1 cellular context compared by ENCODE assay signal in genomic region chr4:150367326-150367725, GRCh38.
A peak's percentile ranks its signal among the peaks of the same experiment; 100 is the strongest.
TF ChIP-seq lines count a peak whose summit lies in the region.

No MANE protein-coding gene starts in this region.

TF ChIP-seq in HEK293, 187 proteins besides CTCF, POLR2A, EP300 and RAD21 (continues in another document):
- TF ChIP-seq PATZ1 (tag by site-specific recombination; IDR thresholded peaks at IDR 0.05): no peak
- no peak for TF ChIP-seq ZNF549 (tag by site-specific recombination; IDR thresholded peaks at IDR 0.05)
- no peak for TF ChIP-seq ZNF560 (tag by site-specific recombination; IDR thresholded peaks at IDR 0.05; ENCODE audit: borderline replicate concordance)
- no peak for TF ChIP-seq GLIS1 (tag by site-specific recombination; IDR thresholded peaks at IDR 0.05)
- TF ChIP-seq ZNF354C (tag by site-specific recombination; IDR thresholded peaks at IDR 0.05; ENCODE audit: borderline replicate concordance, low read depth): no peak
- no peak for TF ChIP-seq ZNF501 (tag by site-specific recombination; IDR thresholded peaks at IDR 0.05)
- TF ChIP-seq ZNF112 (tag by site-specific recombination; IDR thresholded peaks at IDR 0.05): no peak
- TF ChIP-seq, protein P1, sequence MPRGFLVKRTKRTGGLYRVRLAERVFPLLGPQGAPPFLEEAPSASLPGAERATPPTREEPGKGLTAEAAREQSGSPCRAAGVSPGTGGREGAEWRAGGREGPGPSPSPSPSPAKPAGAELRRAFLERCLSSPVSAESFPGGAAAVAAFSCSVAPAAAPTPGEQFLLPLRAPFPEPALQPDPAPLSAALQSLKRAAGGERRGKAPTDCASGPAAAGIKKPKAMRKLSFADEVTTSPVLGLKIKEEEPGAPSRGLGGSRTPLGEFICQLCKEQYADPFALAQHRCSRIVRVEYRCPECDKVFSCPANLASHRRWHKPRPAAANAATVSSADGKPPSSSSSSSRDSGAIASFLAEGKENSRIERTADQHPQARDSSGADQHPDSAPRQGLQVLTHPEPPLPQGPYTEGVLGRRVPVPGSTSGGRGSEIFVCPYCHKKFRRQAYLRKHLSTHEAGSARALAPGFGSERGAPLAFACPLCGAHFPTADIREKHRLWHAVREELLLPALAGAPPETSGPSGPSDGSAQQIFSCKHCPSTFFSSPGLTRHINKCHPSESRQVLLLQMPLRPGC (tag by site-specific recombination; IDR thresholded peaks at IDR 0.05): 0 out of 2 replicates have a peak, but pooled peaks have one; percentile 26
- no peak for TF ChIP-seq REPIN1 (tag by site-specific recombination; IDR thresholded peaks at IDR 0.05; ENCODE audit: low read depth)
- TF ChIP-seq RBAK (tag by site-specific recombination; IDR thresholded peaks at IDR 0.05): no peak
- TF ChIP-seq ZNF623 (tag by site-specific recombination; IDR thresholded peaks at IDR 0.05): no peak
- no peak for TF ChIP-seq ZNF449 (tag by site-specific recombination; IDR thresholded peaks at IDR 0.05)
- no peak for TF ChIP-seq ZNF514 (tag by site-specific recombination; IDR thresholded peaks at IDR 0.05)
- no peak for TF ChIP-seq ZNF221 (tag by site-specific recombination; IDR thresholded peaks at IDR 0.05; ENCODE audit: borderline replicate concordance)
- TF ChIP-seq KLF10 (tag by site-specific recombination; IDR thresholded peaks at IDR 0.05): no peak
- no peak for TF ChIP-seq ZNF777 (tag by site-specific recombination; IDR thresholded peaks at IDR 0.05; ENCODE audit: borderline replicate concordance)
- 0 out of 2 replicates have a peak, but pooled peaks have one; percentile 51 for TF ChIP-seq BCL11A (tag by site-specific recombination; IDR thresholded peaks at IDR 0.05; ENCODE audit: low read depth)
- peak; percentile 20; the same call in 1 of the 2 replicates for TF ChIP-seq SCRT2 (tag by site-specific recombination; IDR thresholded peaks at IDR 0.05)
- TF ChIP-seq REST (tag by site-specific recombination; IDR thresholded peaks at IDR 0.05): no peak
- no peak for TF ChIP-seq ZNF513 (tag by site-specific recombination; IDR thresholded peaks at IDR 0.05)
- no peak for TF ChIP-seq ZNF280D (tag by site-specific recombination; IDR thresholded peaks at IDR 0.05)
- TF ChIP-seq ZFP37 (tag by site-specific recombination; IDR thresholded peaks at IDR 0.05): no peak
- TF ChIP-seq, protein P2, sequence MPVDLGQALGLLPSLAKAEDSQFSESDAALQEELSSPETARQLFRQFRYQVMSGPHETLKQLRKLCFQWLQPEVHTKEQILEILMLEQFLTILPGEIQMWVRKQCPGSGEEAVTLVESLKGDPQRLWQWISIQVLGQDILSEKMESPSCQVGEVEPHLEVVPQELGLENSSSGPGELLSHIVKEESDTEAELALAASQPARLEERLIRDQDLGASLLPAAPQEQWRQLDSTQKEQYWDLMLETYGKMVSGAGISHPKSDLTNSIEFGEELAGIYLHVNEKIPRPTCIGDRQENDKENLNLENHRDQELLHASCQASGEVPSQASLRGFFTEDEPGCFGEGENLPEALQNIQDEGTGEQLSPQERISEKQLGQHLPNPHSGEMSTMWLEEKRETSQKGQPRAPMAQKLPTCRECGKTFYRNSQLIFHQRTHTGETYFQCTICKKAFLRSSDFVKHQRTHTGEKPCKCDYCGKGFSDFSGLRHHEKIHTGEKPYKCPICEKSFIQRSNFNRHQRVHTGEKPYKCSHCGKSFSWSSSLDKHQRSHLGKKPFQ (tag by site-specific recombination; IDR thresholded peaks at IDR 0.05): no peak
- TF ChIP-seq TCF7L2 (IDR thresholded peaks at IDR 0.05; ENCODE audit: borderline replicate concordance, low read depth, low read length): peak; percentile 13; the same call in 1 of the 2 replicates
- 0 out of 2 replicates have a peak, but pooled peaks have one; percentile 51 for TF ChIP-seq ZNF391 (tag by site-specific recombination; IDR thresholded peaks at IDR 0.05; ENCODE audit: borderline replicate concordance, low read depth)
- no peak for TF ChIP-seq ZNF214 (tag by site-specific recombination; IDR thresholded peaks at IDR 0.05; ENCODE audit: borderline replicate concordance)
- no peak for TF ChIP-seq GLI2 (tag by site-specific recombination; IDR thresholded peaks at IDR 0.05; ENCODE audit: borderline replicate concordance, low read depth)
- peak; percentile 48; the same call in 1 of the 2 replicates for TF ChIP-seq SCRT1 (tag by site-specific recombination; IDR thresholded peaks at IDR 0.05; ENCODE audit: borderline replicate concordance)
- peak; percentile 82 for TF ChIP-seq BCL11B (tag by site-specific recombination; IDR thresholded peaks at IDR 0.05; ENCODE audit: low read depth)
- no peak for TF ChIP-seq ZNF280C (tag by site-specific recombination; IDR thresholded peaks at IDR 0.05)
- no peak for TF ChIP-seq MZF1 (tag by site-specific recombination; IDR thresholded peaks at IDR 0.05; ENCODE audit: borderline replicate concordance)
- TF ChIP-seq ZNF521 (tag by site-specific recombination; IDR thresholded peaks at IDR 0.05): no peak
- TF ChIP-seq ZNF146 (tag by site-specific recombination; IDR thresholded peaks at IDR 0.05): no peak
- TF ChIP-seq, protein P3, sequence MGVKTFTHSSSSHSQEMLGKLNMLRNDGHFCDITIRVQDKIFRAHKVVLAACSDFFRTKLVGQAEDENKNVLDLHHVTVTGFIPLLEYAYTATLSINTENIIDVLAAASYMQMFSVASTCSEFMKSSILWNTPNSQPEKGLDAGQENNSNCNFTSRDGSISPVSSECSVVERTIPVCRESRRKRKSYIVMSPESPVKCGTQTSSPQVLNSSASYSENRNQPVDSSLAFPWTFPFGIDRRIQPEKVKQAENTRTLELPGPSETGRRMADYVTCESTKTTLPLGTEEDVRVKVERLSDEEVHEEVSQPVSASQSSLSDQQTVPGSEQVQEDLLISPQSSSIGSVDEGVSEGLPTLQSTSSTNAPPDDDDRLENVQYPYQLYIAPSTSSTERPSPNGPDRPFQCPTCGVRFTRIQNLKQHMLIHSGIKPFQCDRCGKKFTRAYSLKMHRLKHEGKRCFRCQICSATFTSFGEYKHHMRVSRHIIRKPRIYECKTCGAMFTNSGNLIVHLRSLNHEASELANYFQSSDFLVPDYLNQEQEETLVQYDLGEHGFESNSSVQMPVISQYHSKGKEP (tag by site-specific recombination; IDR thresholded peaks at IDR 0.05): peak; percentile 58; the same call in 1 of the 2 replicates
- TF ChIP-seq ZSCAN30 (tag by site-specific recombination; IDR thresholded peaks at IDR 0.05): peak; percentile 40; the same call in 1 of the 2 replicates
- no peak for TF ChIP-seq ZNF211 (tag by site-specific recombination; IDR thresholded peaks at IDR 0.05; ENCODE audit: low read depth)
- TF ChIP-seq ZNF175 (tag by site-specific recombination; IDR thresholded peaks at IDR 0.05): no peak
- TF ChIP-seq, protein P4, sequence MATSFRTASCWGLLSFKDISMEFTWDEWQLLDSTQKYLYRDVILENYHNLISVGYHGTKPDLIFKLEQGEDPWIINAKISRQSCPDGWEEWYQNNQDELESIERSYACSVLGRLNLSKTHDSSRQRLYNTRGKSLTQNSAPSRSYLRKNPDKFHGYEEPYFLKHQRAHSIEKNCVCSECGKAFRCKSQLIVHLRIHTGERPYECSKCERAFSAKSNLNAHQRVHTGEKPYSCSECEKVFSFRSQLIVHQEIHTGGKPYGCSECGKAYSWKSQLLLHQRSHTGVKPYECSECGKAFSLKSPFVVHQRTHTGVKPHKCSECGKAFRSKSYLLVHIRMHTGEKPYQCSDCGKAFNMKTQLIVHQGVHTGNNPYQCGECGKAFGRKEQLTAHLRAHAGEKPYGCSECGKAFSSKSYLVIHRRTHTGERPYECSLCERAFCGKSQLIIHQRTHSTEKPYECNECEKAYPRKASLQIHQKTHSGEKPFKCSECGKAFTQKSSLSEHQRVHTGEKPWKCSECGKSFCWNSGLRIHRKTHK (tag by site-specific recombination; IDR thresholded peaks at IDR 0.05): no peak
